In genomic region chr2:68483011-68483410, GRCh38 we compare ENCODE assay signal across 24 cellular contexts.
"Had no signal": no experiment of that assay in that cellular context is flagged by ENCODE, and none has a peak within 500 bp of the region (broad histone marks: within the 10 kb centered on the region; RNA-seq: fewer than 3 reads in every experiment).

No MANE protein-coding gene starts in this region.

- H3K4me3 ChIP-seq: body of pancreas, MG63, SK-N-MC had no signal

- H3K4me3 Mint-ChIP-seq: activated CD8-positive, alpha-beta T cell treated with anti-CD3 and anti-CD28 coated beads, Interleukin-2, amount 10 ng/mL, durations not matched to agents 7 days and 5 days; activated naive CD4-positive, alpha-beta T cell treated with anti-CD3 and anti-CD28 coated beads, Interleukin-2, amount 50 U/mL, for 24 hours; activated T-cell treated with anti-CD3 and anti-CD28 coated beads, Interleukin-2, amount 50 U/mL, for 24 hours; activated T-helper 1 cell treated with anti-CD3 and anti-CD28 coated beads, Interleukin-12 subunit alpha, Interleukin-12 subunit beta, Interleukin-2, Interleukin-4 antibody, amounts not matched to agents 30 ng/mL and 10 ng/mL and 1 ng/mL, durations not matched to agents 14 hours and 24 hours and 36 hours; central memory CD8-positive, alpha-beta T cell; T-cell had no signal

- DNase-seq: activated CD4-positive, alpha-beta T cell treated with anti-CD3 and anti-CD28 coated beads for 48 hours; activated CD4-positive, alpha-beta T cell treated with anti-CD3 and anti-CD28 coated beads, Interleukin-2, amount 50 U/mL, for 4 hours; activated CD4-positive, CD25-positive, alpha-beta regulatory T cell treated with anti-CD3 and anti-CD28 coated beads, Interleukin-2, amount 50 U/mL, for 72 hours; activated CD8-positive, alpha-beta T cell treated with anti-CD3 and anti-CD28 coated beads, Interleukin-2, amount 10 ng/mL, durations not matched to agents 7 days and 5 days; activated effector memory CD4-positive, alpha-beta T cell treated with Interleukin-2 at 50 U/mL for 16 hours; activated naive CD4-positive, alpha-beta T cell; activated T-cell treated with anti-CD3 and anti-CD28 coated beads, Interleukin-2, amount 50 U/mL, for 24 hours; aorta; body of pancreas; NCI-H1105; NCI-H1436; NCI-H1694 treated with DMSO at 0.1 percent for 48 hours; NCI-H2029 treated with DMSO at 0.1 percent for 48 hours; NCI-H345; NCI-H510A; NCI-H526 treated with DMSO at 0.1 percent for 48 hours; NCI-H82; T-cell; T-helper 2 cell had no signal

- H3K36me3 ChIP-seq: MG63 had no signal

- H3K9me3 ChIP-seq: body of pancreas, MG63 had no signal

- ATAC-seq: activated CD8-positive, alpha-beta T cell treated with anti-CD3 and anti-CD28 coated beads, Interleukin-2, amount 10 ng/mL, durations not matched to agents 7 days and 5 days; body of pancreas; T-cell had no signal

- H3K27ac Mint-ChIP-seq: activated CD8-positive, alpha-beta T cell treated with anti-CD3 and anti-CD28 coated beads, Interleukin-2, amount 10 ng/mL, durations not matched to agents 7 days and 5 days; activated naive CD4-positive, alpha-beta T cell treated with anti-CD3 and anti-CD28 coated beads, Interleukin-2, amount 50 U/mL, for 24 hours; activated T-cell treated with anti-CD3 and anti-CD28 coated beads, Interleukin-2, amount 50 U/mL, for 24 hours; activated T-helper 1 cell treated with anti-CD3 and anti-CD28 coated beads, Interleukin-12 subunit alpha, Interleukin-12 subunit beta, Interleukin-2, Interleukin-4 antibody, amounts not matched to agents 30 ng/mL and 10 ng/mL and 1 ng/mL, durations not matched to agents 14 hours and 24 hours and 36 hours; T-cell had no signal

- H3K27me3 ChIP-seq: body of pancreas, MG63 had no signal

- H3K36me3 Mint-ChIP-seq: T-cell had no signal

- H3K9me3 Mint-ChIP-seq: activated naive CD4-positive, alpha-beta T cell treated with anti-CD3 and anti-CD28 coated beads, Interleukin-2, amount 50 U/mL, for 24 hours; activated T-cell treated with anti-CD3 and anti-CD28 coated beads, Interleukin-2, amount 50 U/mL, for 24 hours; activated T-helper 1 cell treated with anti-CD3 and anti-CD28 coated beads, Interleukin-12 subunit alpha, Interleukin-12 subunit beta, Interleukin-2, Interleukin-4 antibody, amounts not matched to agents 30 ng/mL and 10 ng/mL and 1 ng/mL, durations not matched to agents 14 hours and 24 hours and 36 hours; central memory CD8-positive, alpha-beta T cell; T-cell had no signal

- H3K4me1 Mint-ChIP-seq: central memory CD8-positive, alpha-beta T cell had no signal

- H3K27ac ChIP-seq: body of pancreas, SK-N-MC had no signal

- H3K27me3 Mint-ChIP-seq: activated naive CD4-positive, alpha-beta T cell treated with anti-CD3 and anti-CD28 coated beads, Interleukin-2, amount 50 U/mL, for 24 hours; activated T-cell treated with anti-CD3 and anti-CD28 coated beads, Interleukin-2, amount 50 U/mL, for 24 hours; central memory CD8-positive, alpha-beta T cell; T-cell had no signal
